ENCODE assay signal across 10 cellular contexts in genomic region chr3:123883111-123883510, GRCh38. TPM values are rescaled to one million over a fixed set of nuclear protein-coding genes. Genes with fewer than 3 reads are reported as not detected.
DNase-seq lines count a peak whose midpoint lies in the region; ATAC-seq and TF ChIP-seq lines count a peak whose summit lies in the region.
"Had no signal": no experiment of that assay in that cellular context is flagged by ENCODE, and none has a peak within 500 bp of the region (broad histone marks: within the 10 kb centered on the region; RNA-seq: fewer than 3 reads in every experiment).

No MANE protein-coding gene starts in this region.

- H3K4me1 Mint-ChIP-seq in CD4-positive, CD25-positive, alpha-beta regulatory T cell: peaks cover 0 to 15% (median 1%) of the 10 kb centered on the region in 4 donors
- peaks cover 9 to 10% of the 10 kb centered on the region in 2 donors for H3K4me1 Mint-ChIP-seq in effector memory CD8-positive, alpha-beta T cell (ENCODE audit: low read depth in 2 of 2)
- peaks cover 15% of the 10 kb centered on the region for H3K4me1 Mint-ChIP-seq in nephron progenitor cell

- peaks cover 13% of the 10 kb centered on the region for H3K27me3 ChIP-seq in CD4-positive, CD25-positive, alpha-beta regulatory T cell (ENCODE audit: control insufficient read depth, insufficient read depth, low read length)
- no peaks in the 10 kb centered on the region for H3K27me3 ChIP-seq in KMS-11 (ENCODE audit: insufficient read depth, low read depth)

- peaks cover 11% of the 10 kb centered on the region for H3K4me1 ChIP-seq in CD4-positive, CD25-positive, alpha-beta regulatory T cell (ENCODE audit: control insufficient read depth, insufficient read depth, low read length, poor library complexity, severe bottlenecking)
- peaks cover 40% of the 10 kb centered on the region for H3K4me1 ChIP-seq in KMS-11 (ENCODE audit: low read depth, poor library complexity, severe bottlenecking)

- H3K36me3 Mint-ChIP-seq in CD4-positive, CD25-positive, alpha-beta regulatory T cell: no peaks in the 10 kb centered on the region
- H3K36me3 Mint-ChIP-seq in effector memory CD8-positive, alpha-beta T cell (ENCODE audit: insufficient read depth): no peaks in the 10 kb centered on the region
- no peaks in the 10 kb centered on the region for H3K36me3 Mint-ChIP-seq in nephron progenitor cell (ENCODE audit: low read depth)

- H3K4me3 Mint-ChIP-seq in CD4-positive, CD25-positive, alpha-beta regulatory T cell: peak overlapping the region in 3 of 4 donors; percentile 42 to 52 (median 43)
- H3K4me3 Mint-ChIP-seq in effector memory CD8-positive, alpha-beta T cell: peak overlapping the region; percentile 13 to 30
- peak overlapping the region; percentile 82 for H3K4me3 Mint-ChIP-seq in nephron progenitor cell

- no peaks in the 10 kb centered on the region for H3K79me2 ChIP-seq in KMS-11 (ENCODE audit: insufficient read depth, low read depth)

- TF ChIP-seq CTCF in KMS-11 (conservative IDR thresholded peaks at IDR 0.05; ENCODE audit: low read depth, low read length) (no peak), nephron progenitor cell (IDR thresholded peaks at IDR 0.05) (no peak)

- peaks cover 0 to 6% (median 0%) of the 10 kb centered on the region in 7 donors for H3K9me3 Mint-ChIP-seq in CD4-positive, CD25-positive, alpha-beta regulatory T cell
- no peaks in the 10 kb centered on the region for H3K9me3 Mint-ChIP-seq in effector memory CD8-positive, alpha-beta T cell
- peaks cover 7% of the 10 kb centered on the region for H3K9me3 Mint-ChIP-seq in nephron progenitor cell

- DNase-seq in CD4-positive, CD25-positive, alpha-beta regulatory T cell: no peak
- no peak for DNase-seq in effector memory CD8-positive, alpha-beta T cell
- DNase-seq in nephron progenitor cell: no peak
- no peak for DNase-seq in activated effector memory CD4-positive, alpha-beta T cell treated with anti-CD3 and anti-CD28 coated beads, Interleukin-2, amount 50 U/mL, for 16 hours
- no peak for DNase-seq in activated T-cell treated with anti-CD3 and anti-CD28 coated beads, Interleukin-2, amount 50 U/mL, for 48 hours
- DNase-seq: stimulated activated CD4-positive, alpha-beta T cell treated with anti-CD3 and anti-CD28 coated beads, Interleukin-2, amount 100 ng/mL, for 48 hours had no signal

- no peak overlapping the region for H3K9ac ChIP-seq in KMS-11

- H3K4me3 ChIP-seq in CD4-positive, CD25-positive, alpha-beta regulatory T cell (ENCODE audit: low read depth, low read length): no peak overlapping the region
- H3K4me3 ChIP-seq in KMS-11 (IDR thresholded peaks at IDR 0.05; ENCODE audit: insufficient read depth, low read depth, low read length): no peak overlapping the region

- no peaks in the 10 kb centered on the region for H4K20me1 ChIP-seq in KMS-11 (ENCODE audit: insufficient read depth)

- no peaks in the 10 kb centered on the region for H3K36me3 ChIP-seq in CD4-positive, CD25-positive, alpha-beta regulatory T cell (ENCODE audit: control insufficient read depth, insufficient read depth, low read length)
- no peaks in the 10 kb centered on the region for H3K36me3 ChIP-seq in KMS-11 (ENCODE audit: insufficient read depth)

- no peak overlapping the region for H3K27ac Mint-ChIP-seq in CD4-positive, CD25-positive, alpha-beta regulatory T cell
- no peak overlapping the region for H3K27ac Mint-ChIP-seq in effector memory CD8-positive, alpha-beta T cell
- no peak overlapping the region for H3K27ac Mint-ChIP-seq in nephron progenitor cell

- H3K4me2 ChIP-seq in KMS-11: peak overlapping the region; percentile 36

- no peak overlapping the region for H3K27ac ChIP-seq in CD4-positive, CD25-positive, alpha-beta regulatory T cell (ENCODE audit: insufficient read depth, low read length, poor library complexity, severe bottlenecking)
- H3K27ac ChIP-seq in KMS-11: no peak overlapping the region
- H3K27ac ChIP-seq: body of pancreas had no signal

- no peak for ATAC-seq in CD4-positive, CD25-positive, alpha-beta regulatory T cell (ENCODE audit: low read depth in 2 of 2)
- ATAC-seq in effector memory CD8-positive, alpha-beta T cell (replicated peaks): no peak
- ATAC-seq in GM21390 (IDR thresholded peaks at IDR 0.05; ENCODE audit: unreplicated experiment) (no peak), GM21367 (IDR thresholded peaks at IDR 0.05; ENCODE audit: unreplicated experiment) (no peak)

- H2AFZ ChIP-seq in KMS-11 (ENCODE audit: low read depth): peak overlapping the region; percentile 80; the same call in 1 of the 2 replicates

- peaks cover 51% of the 10 kb centered on the region for H3K27me3 Mint-ChIP-seq in CD4-positive, CD25-positive, alpha-beta regulatory T cell
- peaks cover 41 to 86% of the 10 kb centered on the region in 2 donors for H3K27me3 Mint-ChIP-seq in effector memory CD8-positive, alpha-beta T cell
- H3K27me3 Mint-ChIP-seq in nephron progenitor cell (ENCODE audit: low read depth, poor library complexity): peaks cover 37% of the 10 kb centered on the region

- no peaks in the 10 kb centered on the region for H3K9me3 ChIP-seq in CD4-positive, CD25-positive, alpha-beta regulatory T cell (ENCODE audit: control insufficient read depth in 2 of 2, low read length in 2 of 2)
- H3K9me3 ChIP-seq: body of pancreas had no signal

RNA-seq across cellular contexts. Expression of gene MYLK, which starts 1.0 kb away (rescaled TPM):
- total RNA-seq in CD4-positive, CD25-positive, alpha-beta regulatory T cell: 2.9 TPM
- polyA plus RNA-seq in CD4-positive, CD25-positive, alpha-beta regulatory T cell: under 1 TPM in 3 of 4 donors, not detected in 1; 0.07 to 0.25 (median 0.15) TPM

Comparison
In these comparisons a context has a peak if more than half of its experiments do, and no peak if none do; other contexts are left out.
1. H3K4me3 Mint-ChIP-seq: peak in every context shown above with its lines; median percentile 82 in nephron progenitor cell; 43 in CD4-positive, CD25-positive, alpha-beta regulatory T cell; 22 in effector memory CD8-positive, alpha-beta T cell.